ENCODE assay signal across 10 cellular contexts in the genomic region with DNA sequence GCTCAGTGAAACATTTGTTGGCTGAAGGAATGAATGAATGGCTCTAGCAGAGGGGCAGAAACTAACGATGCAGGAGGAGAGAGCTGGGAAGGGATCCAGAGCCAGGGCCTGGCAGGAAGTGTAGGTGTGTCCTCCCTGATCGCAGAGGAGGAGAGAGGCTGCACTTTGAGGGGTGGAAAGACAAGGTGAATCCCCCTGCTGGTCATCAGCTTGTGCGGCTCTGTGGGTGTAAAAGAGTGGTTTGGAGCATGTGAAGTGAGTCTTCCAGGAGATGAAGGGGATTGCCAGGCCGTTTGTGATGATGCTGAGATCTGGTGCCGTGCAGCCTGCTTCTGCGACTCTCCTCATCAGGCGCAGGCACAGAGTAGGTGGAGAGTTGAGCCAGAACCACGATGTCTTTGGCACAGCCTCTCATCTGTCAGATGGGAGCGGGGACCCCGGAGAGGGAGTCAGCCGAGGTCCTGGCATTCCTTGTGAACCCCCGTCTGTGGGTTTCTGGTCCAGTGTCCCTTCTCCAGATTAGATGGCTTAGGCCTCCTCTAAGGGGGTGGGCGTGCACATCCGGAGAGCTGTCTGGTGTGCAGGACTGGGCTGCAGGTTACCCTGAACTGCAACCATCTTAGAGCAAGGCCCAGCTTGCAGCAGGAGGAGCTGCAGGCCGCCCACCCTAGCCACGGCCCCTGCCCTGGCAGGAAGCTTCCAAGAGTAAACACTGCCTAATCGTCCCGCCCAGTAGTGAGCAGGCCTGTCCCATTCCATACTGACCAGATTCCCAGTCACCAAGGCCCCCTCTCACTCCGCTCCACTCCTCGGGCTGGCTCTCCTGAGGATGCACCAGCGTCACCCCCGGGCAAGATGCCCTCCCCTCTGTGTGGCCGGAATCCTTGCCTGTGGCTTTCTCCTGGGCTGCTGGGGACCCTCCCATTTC.
A peak's percentile ranks its signal among the peaks of the same experiment; 100 is the strongest.
DNase-seq lines count a peak whose midpoint lies in the region; ATAC-seq and TF ChIP-seq lines count a peak whose summit lies in the region.
"Had no signal": no experiment of that assay in that cellular context is flagged by ENCODE, and none has a peak within 500 bp of the region (broad histone marks: within the 10 kb centered on the region; RNA-seq: fewer than 3 reads in every experiment).

A gene (plus strand): TSS at position 753 of the 928 bp plus-strand sequence. CDS start 77 bp downstream, at position 830.

- ATAC-seq in stimulated activated effector memory CD8-positive, alpha-beta T cell treated with anti-CD3 and anti-CD28 coated beads, Interleukin-12 subunit alpha, Interleukin-12 subunit beta, amount 100 ng/mL, for 72 hours = peak; percentile 86
- ATAC-seq in GM21390 (IDR thresholded peaks at IDR 0.05; ENCODE audit: unreplicated experiment) = no peak
- ATAC-seq in HG02588 (IDR thresholded peaks at IDR 0.05; ENCODE audit: unreplicated experiment) = no peak

- H3K9me3 Mint-ChIP-seq in stimulated activated effector memory CD8-positive, alpha-beta T cell treated with anti-CD3 and anti-CD28 coated beads, Interleukin-12 subunit alpha, Interleukin-12 subunit beta, amount 100 ng/mL, for 72 hours = no peaks in the 10 kb centered on the region

- peaks cover 46% of the 10 kb centered on the region for H3K4me1 Mint-ChIP-seq in stimulated activated effector memory CD8-positive, alpha-beta T cell treated with anti-CD3 and anti-CD28 coated beads, Interleukin-12 subunit alpha, Interleukin-12 subunit beta, amount 100 ng/mL, for 72 hours

- H3K4me1 ChIP-seq in NT2/D1 (ENCODE audit: insufficient read depth, insufficient read length) = peaks cover 17% of the 10 kb centered on the region

- peaks cover 18% of the 10 kb centered on the region for H3K36me3 ChIP-seq in NT2/D1 (ENCODE audit: insufficient read depth, insufficient read length, low read length)

- peak within 1 kb of the TSS; percentile 33 for H3K9ac ChIP-seq in NT2/D1 (ENCODE audit: insufficient read length, low read depth)

- H3K27ac Mint-ChIP-seq in stimulated activated effector memory CD8-positive, alpha-beta T cell treated with anti-CD3 and anti-CD28 coated beads, Interleukin-12 subunit alpha, Interleukin-12 subunit beta, amount 100 ng/mL, for 72 hours = peak within 1 kb of the TSS; percentile 96

- no peaks in the 10 kb centered on the region for H3K27me3 ChIP-seq in NT2/D1 (ENCODE audit: insufficient read depth, insufficient read length)

- TF ChIP-seq CTCF in epithelial cell of esophagus (IDR thresholded peaks at IDR 0.05; ENCODE audit: insufficient read depth, low read depth, low read length, missing control alignments) = no peak

- DNase-seq in activated CD8-positive, alpha-beta memory T cell treated with anti-CD3 and anti-CD28 coated beads for 24 hours = peak; percentile 69
- no peak for DNase-seq in activated CD8-positive, alpha-beta memory T cell treated with anti-CD3 and anti-CD28 coated beads, Interleukin-2, amount 50 U/mL, for 4 hours
- DNase-seq in NT2/D1 (ENCODE audit: low read depth, low spot score) (no peak), epithelial cell of esophagus (ENCODE audit: low read depth) (peak; percentile 13), GOT3 (lab: John Stamatoyannopoulos, UW) (no peak)
- peak; percentile 50 to 87 for DNase-seq in stimulated activated effector memory CD8-positive, alpha-beta T cell treated with anti-CD3 and anti-CD28 coated beads, Interleukin-12 subunit alpha, Interleukin-12 subunit beta, amount 100 ng/mL, for 72 hours (ENCODE audit: low spot score in 2 of 2)
- DNase-seq: DMS153, NCI-H187 had no signal

- H3K9me3 ChIP-seq in NT2/D1 (ENCODE audit: insufficient read depth, low read length) = no peaks in the 10 kb centered on the region

- H3K4me3 ChIP-seq in NT2/D1 (ENCODE audit: insufficient read length, low read depth) (no peak within 1 kb of the TSS), epithelial cell of esophagus (ENCODE audit: low read length) (no peak within 1 kb of the TSS)

- peak within 1 kb of the TSS; percentile 37 for H3K4me3 Mint-ChIP-seq in stimulated activated effector memory CD8-positive, alpha-beta T cell treated with anti-CD3 and anti-CD28 coated beads, Interleukin-12 subunit alpha, Interleukin-12 subunit beta, amount 100 ng/mL, for 72 hours

- peaks cover 14% of the 10 kb centered on the region for H3K36me3 Mint-ChIP-seq in stimulated activated effector memory CD8-positive, alpha-beta T cell treated with anti-CD3 and anti-CD28 coated beads, Interleukin-12 subunit alpha, Interleukin-12 subunit beta, amount 100 ng/mL, for 72 hours

Comparison
In these comparisons a context has a peak if more than half of its experiments do, and no peak if none do; other contexts are left out.
1. DNase-seq: peak in activated CD8-positive, alpha-beta memory T cell treated with anti-CD3 and anti-CD28 coated beads for 24 hours (single experiment), epithelial cell of esophagus (single experiment) and stimulated activated effector memory CD8-positive, alpha-beta T cell treated with anti-CD3 and anti-CD28 coated beads, Interleukin-12 subunit alpha, Interleukin-12 subunit beta, amount 100 ng/mL, for 72 hours (2 of 2); none in activated CD8-positive, alpha-beta memory T cell treated with anti-CD3 and anti-CD28 coated beads, Interleukin-2, amount 50 U/mL, for 4 hours (single experiment), NT2/D1 (single experiment) and GOT3 (single experiment).